In the genomic region with DNA sequence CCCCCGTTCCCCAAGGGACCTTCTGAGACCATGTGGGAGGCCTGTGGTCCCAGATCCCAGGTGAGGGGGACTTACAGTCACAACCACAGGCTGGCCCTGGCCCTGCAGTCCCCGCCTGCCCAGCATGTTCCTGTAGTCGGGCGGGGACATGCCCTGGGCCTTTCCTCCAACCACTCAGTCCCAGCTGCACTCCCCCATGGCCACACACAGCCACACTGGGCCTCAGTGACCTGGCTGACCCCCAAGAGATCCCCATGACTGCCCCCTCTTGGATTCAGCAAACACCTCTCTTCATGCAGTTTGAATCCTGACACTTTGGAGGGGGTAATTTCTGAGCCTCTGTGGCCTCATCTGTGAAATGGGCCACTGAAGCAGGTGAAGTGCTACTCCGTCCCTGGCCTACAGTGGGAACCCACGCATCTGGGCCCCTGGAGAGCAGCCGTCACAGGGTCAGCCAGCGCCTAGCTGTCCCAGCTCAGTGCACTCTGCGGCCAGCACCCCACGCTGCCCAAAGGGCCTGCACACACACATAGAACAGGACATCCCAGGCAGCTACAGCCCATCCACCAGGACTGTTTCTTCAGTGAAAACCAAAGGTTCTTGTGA, we compare ENCODE assay signal across 9 cellular contexts. TPM values are rescaled to one million over a fixed set of nuclear protein-coding genes. Genes with fewer than 3 reads are reported as not detected.
A peak's percentile ranks its signal among the peaks of the same experiment; 100 is the strongest.
DNase-seq lines count a peak whose midpoint lies in the region; ATAC-seq and TF ChIP-seq lines count a peak whose summit lies in the region.
"Had no signal": no experiment of that assay in that cellular context is flagged by ENCODE, and none has a peak within 500 bp of the region (broad histone marks: within the 10 kb centered on the region; RNA-seq: fewer than 3 reads in every experiment).

No MANE protein-coding gene starts in this region.

- CTCF ChIA-PET in WTC11 (lab: Charles Lee), result interaction anchor here (0.9 to 1.3 kb wide), 6 partner anchors 10 to 49 kb away, joined by 3 read pairs; no protein-coding TSS in a partner anchor

- TF ChIP-seq POLR2A in gastrocnemius medialis (IDR thresholded peaks at IDR 0.05), result no peak

- no peak overlapping the region for H3K27ac Mint-ChIP-seq in WTC11
- peak overlapping the region in 9 of 10 donors; percentile 55 to 94 (median 86) for H3K27ac Mint-ChIP-seq in naive thymus-derived CD8-positive, alpha-beta T cell

- H3K36me3 Mint-ChIP-seq in WTC11, result no peaks in the 10 kb centered on the region
- H3K36me3 Mint-ChIP-seq in naive thymus-derived CD8-positive, alpha-beta T cell, result no peaks in the 10 kb centered on the region

- H3K36me3 ChIP-seq in gastrocnemius medialis, result no peaks in the 10 kb centered on the region

- ATAC-seq in GM18858 (IDR thresholded peaks at IDR 0.05; ENCODE audit: unreplicated experiment) (peak; percentile 2), HG02610 (IDR thresholded peaks at IDR 0.05; ENCODE audit: unreplicated experiment) (peak; percentile 37), WTC11 (no peak), gastrocnemius medialis (no peak)
- no peak for ATAC-seq in naive thymus-derived CD8-positive, alpha-beta T cell
- ATAC-seq: K562 had no signal

- H3K4me1 Mint-ChIP-seq in WTC11, result peaks cover 25% of the 10 kb centered on the region
- peaks cover 6 to 15% (median 12%) of the 10 kb centered on the region in 4 donors for H3K4me1 Mint-ChIP-seq in naive thymus-derived CD8-positive, alpha-beta T cell

- H3K27ac ChIP-seq in gastrocnemius medialis, result no peak overlapping the region

- no peaks in the 10 kb centered on the region; the same call in 1 of the 2 replicates for H3K27me3 Mint-ChIP-seq in WTC11 (ENCODE audit: low read depth)
- H3K27me3 Mint-ChIP-seq in naive thymus-derived CD8-positive, alpha-beta T cell, result peaks cover 0 to 1% (median 0%) of the 10 kb centered on the region in 5 donors

- POLR2A ChIA-PET in WTC11 (lab: Charles Lee), result no interaction called here
- POLR2A ChIA-PET in naive thymus-derived CD8-positive, alpha-beta T cell (lab: Charles Lee), result no interaction called here

- H3K4me3 Mint-ChIP-seq in WTC11, result no peak overlapping the region
- H3K4me3 Mint-ChIP-seq in naive thymus-derived CD8-positive, alpha-beta T cell, result peak overlapping the region in 1 of 10 donors; percentile 2

- no peaks in the 10 kb centered on the region for H3K9me3 ChIP-seq in gastrocnemius medialis

- TF ChIP-seq CTCF in WTC11 (IDR thresholded peaks at IDR 0.05) (no peak), gastrocnemius medialis (IDR thresholded peaks at IDR 0.05 in 4 of 5, conservative IDR thresholded peaks at IDR 0.05 in 1 of 5) (no peak)

- DNase-seq in WTC11 (ENCODE audit: low spot score) (no peak), GM03348 (ENCODE audit: low spot score) (no peak), gastrocnemius medialis (no peak), C1 segment of cervical spinal cord (lab: John Stamatoyannopoulos, UW) (no peak), HuH-7 (ENCODE audit: low spot score) (no peak)
- peak in 1 of 10 donors; percentile 52 for DNase-seq in naive thymus-derived CD8-positive, alpha-beta T cell

- H3K9me3 Mint-ChIP-seq in WTC11, result no peaks in the 10 kb centered on the region
- no peaks in the 10 kb centered on the region for H3K9me3 Mint-ChIP-seq in naive thymus-derived CD8-positive, alpha-beta T cell

- no peaks in the 10 kb centered on the region for H3K27me3 ChIP-seq in gastrocnemius medialis

- intact Hi-C loops in gastrocnemius medialis (cut with DNase I; ENCODE audit: low total_unique reads), result no loop called here

- in situ Hi-C loops in gastrocnemius medialis (cut with MboI; ENCODE audit: low sequenced_read_pairs in 4 of 4), result no loop called here

- H3K4me3 ChIP-seq in gastrocnemius medialis, result no peak overlapping the region
- H3K4me3 ChIP-seq: K562 had no signal

- H3K4me1 ChIP-seq in gastrocnemius medialis, result no peaks in the 10 kb centered on the region

TF ChIP-seq in WTC11, 78 proteins besides CTCF, POLR2A, EP300 and RAD21:
- TF ChIP-seq GTF2I (CRISPR knock-in tag; conservative IDR thresholded peaks at IDR 0.05) (peak; percentile 68), OVOL2 (CRISPR knock-in tag; IDR thresholded peaks at IDR 0.05; ENCODE audit: borderline replicate concordance) (no peak)

RNA-seq across cellular contexts. Expression of a gene that starts 12.7 kb away (rescaled TPM):
- 18.1 to 21.8 TPM (median 19.5 TPM) in 3 replicates for total RNA-seq in WTC11 (2021)
- total RNA-seq in naive thymus-derived CD8-positive, alpha-beta T cell, result 10 to 100 TPM; 10.2 TPM
- polyA plus RNA-seq in naive thymus-derived CD8-positive, alpha-beta T cell, result 10 to 100 TPM in 1 of 3 donors, 1 to 10 TPM in 2; 5.3 to 12.0 (median 9.2) TPM
- total RNA-seq in gastrocnemius medialis, result 10 to 100 TPM in 1 of 4 donors, 1 to 10 TPM in 3; 1.0 to 14.8 (median 5.1) TPM
- total RNA-seq: K562 had no signal
- polyA plus RNA-seq: K562 had no signal

Comparison
In these comparisons a context has a peak if more than half of its experiments do, and no peak if none do; other contexts are left out.
1. ATAC-seq: peak in GM18858 (single experiment) and HG02610 (single experiment); none in WTC11 (single experiment), naive thymus-derived CD8-positive, alpha-beta T cell (0 of 2) and gastrocnemius medialis (0 of 2).